In genomic region chr22:19966908-19967750, GRCh38 we compare ENCODE assay signal across 26 cellular contexts. TPM values are rescaled to one million over a fixed set of nuclear protein-coding genes. Genes with fewer than 3 reads are reported as not detected.
DNase-seq lines count a peak whose midpoint lies in the region; ATAC-seq, FAIRE-seq and TF ChIP-seq lines count a peak whose summit lies in the region.
"Had no signal": no experiment of that assay in that cellular context is flagged by ENCODE, and none has a peak within 500 bp of the region (broad histone marks: within the 10 kb centered on the region; RNA-seq: fewer than 3 reads in every experiment).

No MANE protein-coding gene starts in this region.

- H3K36me3 Mint-ChIP-seq in Calu3 (ENCODE audit: insufficient read depth, unreplicated experiment): peaks cover 74% of the 10 kb centered on the region
- peaks cover 8% of the 10 kb centered on the region for H3K36me3 Mint-ChIP-seq in WTC11
- peaks cover 10% of the 10 kb centered on the region for H3K36me3 Mint-ChIP-seq in progenitor cell of endocrine pancreas (ENCODE audit: insufficient read depth)
- H3K36me3 Mint-ChIP-seq in T-helper 2 cell treated with Interferon-gamma antibody and Interleukin-4, amounts not matched to agents 5 μg/mL and 100 μg/mL, for 36 hours (ENCODE audit: low read depth): peaks cover 4% of the 10 kb centered on the region
- H3K36me3 Mint-ChIP-seq: activated naive CD4-positive, alpha-beta T cell treated with anti-CD3 and anti-CD28 coated beads, Interleukin-2, amount 50 U/mL, for 72 hours had no signal

- H3K27ac ChIP-seq in kidney (ENCODE audit: low read depth in 2 of 2, low read length in 2 of 2): no peak overlapping the region

- FAIRE-seq in kidney (lab: Jason Lieb, UNC): no peak
- FAIRE-seq: G401.6, HTR-8/SVneo, RCC 7860 had no signal

- DNase-seq in Calu3 (no peak), WTC11 (ENCODE audit: low spot score) (no peak), kidney (peak; percentile 68), progenitor cell of endocrine pancreas (ENCODE audit: low spot score, unreplicated experiment) (no peak)
- DNase-seq in activated effector memory CD4-positive, alpha-beta T cell treated with Interleukin-2 at 50 U/mL for 16 hours: no peak
- DNase-seq in T-helper 2 cell treated with Interferon-gamma antibody and Interleukin-4, amounts not matched to agents 5 μg/mL and 100 μg/mL, for 36 hours (ENCODE audit: low spot score): no peak
- DNase-seq: activated CD4-positive, alpha-beta T cell treated with anti-CD3 and anti-CD28 coated beads for 48 hours; aorta; caudate nucleus; CD8-positive, alpha-beta memory T cell; DMS53; glutamatergic neuron; mammary epithelial cell; NCI-H146; NCI-H524; stimulated activated CD4-positive, alpha-beta T cell treated with anti-CD3 and anti-CD28 coated beads, Interleukin-12 subunit alpha, Interleukin-12 subunit beta, amount 100 ng/mL, for 4 hours; stimulated activated CD4-positive, alpha-beta T cell treated with anti-CD3 and anti-CD28 coated beads, Interleukin-4, amount 100 ng/mL, for 24 hours; stimulated activated naive CD4-positive, alpha-beta T cell had no signal

- H3K27me3 Mint-ChIP-seq in Calu3 (ENCODE audit: unreplicated experiment) (no peaks in the 10 kb centered on the region), WTC11 (ENCODE audit: low read depth) (no peaks in the 10 kb centered on the region; the same call in 1 of the 2 replicates), progenitor cell of endocrine pancreas (no peaks in the 10 kb centered on the region)
- H3K27me3 Mint-ChIP-seq in T-helper 2 cell treated with Interferon-gamma antibody and Interleukin-4, amounts not matched to agents 5 μg/mL and 100 μg/mL, for 36 hours (ENCODE audit: low read depth): no peaks in the 10 kb centered on the region
- H3K27me3 Mint-ChIP-seq: CD8-positive, alpha-beta memory T cell; dendritic cell treated with granulocyte-macrophage colony-stimulating factor and Interleukin-4, amounts not matched to agents 40 ng/mL and 50 ng/mL, for 4 days had no signal

- H3K4me3 Mint-ChIP-seq in Calu3 (ENCODE audit: low read depth, unreplicated experiment): no peak overlapping the region
- no peak overlapping the region for H3K4me3 Mint-ChIP-seq in WTC11
- no peak overlapping the region for H3K4me3 Mint-ChIP-seq in progenitor cell of endocrine pancreas (ENCODE audit: low read depth)
- no peak overlapping the region for H3K4me3 Mint-ChIP-seq in T-helper 2 cell treated with Interferon-gamma antibody and Interleukin-4, amounts not matched to agents 5 μg/mL and 100 μg/mL, for 36 hours
- H3K4me3 Mint-ChIP-seq: CD8-positive, alpha-beta memory T cell; dendritic cell treated with granulocyte-macrophage colony-stimulating factor and Interleukin-4, amounts not matched to agents 40 ng/mL and 50 ng/mL, for 4 days; T-helper 1 cell treated with Interleukin-12 subunit alpha and Interleukin-12 subunit beta and Interleukin-4 antibody, amounts not matched to agents 30 μg/mL and 1 μg/mL, for 36 hours had no signal

- CTCF ChIA-PET in Calu3 (lab: Charles Lee) (interaction anchor here (0.7 kb wide), 1 partner anchor 208 kb away, joined by 3 read pairs; no protein-coding TSS in a partner anchor), WTC11 (lab: Charles Lee) (interaction anchor here (0.6 to 2.6 kb wide), 12 partner anchors 8 to 1044 kb away, joined by 3 to 13 read pairs (median 4); partner anchors contain the start of genes TANGO2 and TRMT2A)

- intact Hi-C loops in Calu3 (cut with micrococcal nuclease; ENCODE audit: unreplicated experiment): no loop called here
- intact Hi-C loops in kidney (cut with DNase I): no loop called here

- POLR2A ChIA-PET in WTC11 (lab: Charles Lee): interaction anchor here (1.5 kb wide), 1 partner anchor 19 kb away, joined by 3 read pairs; no protein-coding TSS in a partner anchor

- peaks cover 0 to 31% of the 10 kb centered on the region in 2 donors for H3K4me1 ChIP-seq in kidney (ENCODE audit: control insufficient read depth in 1 of 2, insufficient read depth in 1 of 2, low read depth in 1 of 2, low read length in 2 of 2)

- H3K9me3 ChIP-seq in kidney (ENCODE audit: control insufficient read depth in 1 of 2, low read length in 2 of 2): no peaks in the 10 kb centered on the region
- H3K9me3 ChIP-seq: thoracic aorta had no signal

- peaks cover 42% of the 10 kb centered on the region for H3K4me1 Mint-ChIP-seq in Calu3 (ENCODE audit: low read depth, unreplicated experiment)
- H3K4me1 Mint-ChIP-seq in WTC11: peaks cover 20% of the 10 kb centered on the region
- H3K4me1 Mint-ChIP-seq in progenitor cell of endocrine pancreas (ENCODE audit: low read depth): peaks cover 17% of the 10 kb centered on the region
- peaks cover 1% of the 10 kb centered on the region for H3K4me1 Mint-ChIP-seq in T-helper 2 cell treated with Interferon-gamma antibody and Interleukin-4, amounts not matched to agents 5 μg/mL and 100 μg/mL, for 36 hours (ENCODE audit: low read depth)

- H3K4me3 ChIP-seq in kidney (ENCODE audit: low read length in 2 of 2): no peak overlapping the region
- H3K4me3 ChIP-seq: thoracic aorta had no signal

- no peaks in the 10 kb centered on the region for H3K9me3 Mint-ChIP-seq in Calu3 (ENCODE audit: low read depth, unreplicated experiment)
- H3K9me3 Mint-ChIP-seq in WTC11: no peaks in the 10 kb centered on the region
- H3K9me3 Mint-ChIP-seq in progenitor cell of endocrine pancreas (ENCODE audit: low read depth): no peaks in the 10 kb centered on the region
- no peaks in the 10 kb centered on the region for H3K9me3 Mint-ChIP-seq in T-helper 2 cell treated with Interferon-gamma antibody and Interleukin-4, amounts not matched to agents 5 μg/mL and 100 μg/mL, for 36 hours
- H3K9me3 Mint-ChIP-seq: activated naive CD4-positive, alpha-beta T cell treated with anti-CD3 and anti-CD28 coated beads, Interleukin-2, amount 50 U/mL, for 72 hours; CD8-positive, alpha-beta memory T cell; dendritic cell treated with granulocyte-macrophage colony-stimulating factor and Interleukin-4, amounts not matched to agents 40 ng/mL and 50 ng/mL, for 4 days; T-helper 1 cell treated with Interleukin-12 subunit alpha and Interleukin-12 subunit beta and Interleukin-4 antibody, amounts not matched to agents 30 μg/mL and 1 μg/mL, for 36 hours had no signal

- H3K27ac Mint-ChIP-seq in Calu3 (ENCODE audit: unreplicated experiment) (peak overlapping the region; percentile 1), WTC11 (peak overlapping the region; percentile 75), progenitor cell of endocrine pancreas (peak overlapping the region; percentile 53)
- no peak overlapping the region for H3K27ac Mint-ChIP-seq in T-helper 2 cell treated with Interferon-gamma antibody and Interleukin-4, amounts not matched to agents 5 μg/mL and 100 μg/mL, for 36 hours
- H3K27ac Mint-ChIP-seq: dendritic cell treated with granulocyte-macrophage colony-stimulating factor and Interleukin-4, amounts not matched to agents 40 ng/mL and 50 ng/mL, for 4 days; T-helper 1 cell treated with Interleukin-12 subunit alpha and Interleukin-12 subunit beta and Interleukin-4 antibody, amounts not matched to agents 30 μg/mL and 1 μg/mL, for 36 hours had no signal

- TF ChIP-seq CTCF in Calu3 (IDR thresholded peaks at IDR 0.05; ENCODE audit: unreplicated experiment): no peak
- no peak for TF ChIP-seq CTCF in WTC11 (IDR thresholded peaks at IDR 0.05)
- no peak for TF ChIP-seq CTCF in kidney (IDR thresholded peaks at IDR 0.05; ENCODE audit: borderline replicate concordance, extremely low read depth, insufficient read depth)
- no peak for TF ChIP-seq CTCF in progenitor cell of endocrine pancreas (IDR thresholded peaks at IDR 0.05; ENCODE audit: unreplicated experiment)

- no peak for ATAC-seq in WTC11
- ATAC-seq in HG03045 (IDR thresholded peaks at IDR 0.05; ENCODE audit: unreplicated experiment): no peak
- ATAC-seq: activated naive CD4-positive, alpha-beta T cell treated with anti-CD3 and anti-CD28 coated beads, Interleukin-2, amount 50 U/mL, for 72 hours had no signal

- H3K9ac ChIP-seq in kidney (ENCODE audit: low read length in 2 of 2): no peak overlapping the region

- BruUV-seq in Calu3 (replicated peaks; lab: Mats Ljungman, UMichigan): no TSS peak

- H3K36me3 ChIP-seq in kidney (ENCODE audit: control insufficient read depth in 1 of 2, insufficient read depth in 2 of 2, low read length in 2 of 2): peaks cover 2 to 14% of the 10 kb centered on the region in 2 donors

TF ChIP-seq in WTC11, 78 proteins besides CTCF, POLR2A, EP300 and RAD21 (continues in another document):
- TF ChIP-seq ZNF512 (CRISPR knock-in tag; IDR thresholded peaks at IDR 0.05; ENCODE audit: borderline replicate concordance): no peak
- TF ChIP-seq MAX (CRISPR knock-in tag; IDR thresholded peaks at IDR 0.05): no peak
- no peak for TF ChIP-seq OVOL2 (CRISPR knock-in tag; IDR thresholded peaks at IDR 0.05; ENCODE audit: borderline replicate concordance)

RNA-seq across cellular contexts. Expression of gene TXNRD2, which starts 25.5 kb away (rescaled TPM):
- total RNA-seq in Calu3 (2022): 33.7 and 36.3 TPM in 2 replicates
- total RNA-seq in WTC11 (2021): 15.9 to 18.8 TPM (median 18.8 TPM) in 3 replicates
- 28.6 TPM for total RNA-seq in kidney
- polyA plus RNA-seq in kidney (ENCODE audit: insufficient read depth, low read depth, low replicate concordance): 50.6 TPM
- 14.0 and 14.3 TPM in 2 replicates for total RNA-seq in progenitor cell of endocrine pancreas

RNA-seq across cellular contexts. Expression of gene COMT, which starts 25.6 kb away (rescaled TPM):
- 165 and 170 TPM in 2 replicates for total RNA-seq in Calu3 (2022)
- total RNA-seq in WTC11 (2021): 30.8 to 38.0 TPM (median 36.1 TPM) in 3 replicates
- total RNA-seq in kidney: 118 TPM
- 244 TPM for polyA plus RNA-seq in kidney (ENCODE audit: insufficient read depth, low read depth, low replicate concordance)
- 48.7 and 58.2 TPM in 2 replicates for total RNA-seq in progenitor cell of endocrine pancreas

RNA-seq across cellular contexts. Expression of gene ARVCF, which starts 49.5 kb away (rescaled TPM):
- total RNA-seq in Calu3 (2022) (19.7 and 21.7 TPM in 2 replicates), WTC11 (2021) (58.3 to 65.4 TPM (median 61.3 TPM) in 3 replicates), kidney (21.9 TPM), progenitor cell of endocrine pancreas (95.3 and 101 TPM in 2 replicates)
- polyA plus RNA-seq in kidney (ENCODE audit: insufficient read depth, low read depth, low replicate concordance): 16.0 TPM

RNA-seq across cellular contexts. Expression of gene TANGO2, which starts 53.8 kb away (rescaled TPM):
- 33.5 and 41.4 TPM in 2 replicates for total RNA-seq in Calu3 (2022)
- 13.2 to 16.8 TPM (median 14.8 TPM) in 3 replicates for total RNA-seq in WTC11 (2021)
- 27.7 TPM for total RNA-seq in kidney
- 37.3 TPM for polyA plus RNA-seq in kidney (ENCODE audit: insufficient read depth, low read depth, low replicate concordance)
- total RNA-seq in progenitor cell of endocrine pancreas: 19.9 and 21.8 TPM in 2 replicates
